5 cellular contexts compared by ENCODE assay signal in genomic region chr12:109891731-109892130, GRCh38. TPM values are rescaled to one million over a fixed set of nuclear protein-coding genes. Genes with fewer than 3 reads are reported as not detected.
"Had no signal": no experiment of that assay in that cellular context is flagged by ENCODE, and none has a peak within 500 bp of the region (broad histone marks: within the 10 kb centered on the region; RNA-seq: fewer than 3 reads in every experiment).

No MANE protein-coding gene starts in this region.

RNA-seq across cellular contexts. Expression of gene TRPV4, which starts 58.5 kb away (rescaled TPM):
- total RNA-seq: activated CD4-positive, alpha-beta T cell treated with anti-CD3 and anti-CD28 coated beads for 36 hours; activated naive CD8-positive, alpha-beta T cell treated with anti-CD3 and anti-CD28 coated beads for 36 hours; activated T-cell treated with anti-CD3 and anti-CD28 coated beads, Interleukin-2, amount 50 U/mL, for 4 hours; activated T-helper 1 cell treated with anti-CD3 and anti-CD28 coated beads, Interleukin-12 subunit alpha, Interleukin-12 subunit beta, Interleukin-2, Interleukin-4 antibody, amounts not matched to agents 30 ng/mL and 10 ng/mL and 1 ng/mL, durations not matched to agents 14 hours and 24 hours and 36 hours; T-helper 1 cell treated with Interleukin-12 subunit alpha and Interleukin-12 subunit beta and Interleukin-4 antibody, amounts not matched to agents 30 ng/mL and 1 ng/mL, for 36 hours had no signal
